Comparison of ENCODE assay signal across 8 cellular contexts in the genomic region with DNA sequence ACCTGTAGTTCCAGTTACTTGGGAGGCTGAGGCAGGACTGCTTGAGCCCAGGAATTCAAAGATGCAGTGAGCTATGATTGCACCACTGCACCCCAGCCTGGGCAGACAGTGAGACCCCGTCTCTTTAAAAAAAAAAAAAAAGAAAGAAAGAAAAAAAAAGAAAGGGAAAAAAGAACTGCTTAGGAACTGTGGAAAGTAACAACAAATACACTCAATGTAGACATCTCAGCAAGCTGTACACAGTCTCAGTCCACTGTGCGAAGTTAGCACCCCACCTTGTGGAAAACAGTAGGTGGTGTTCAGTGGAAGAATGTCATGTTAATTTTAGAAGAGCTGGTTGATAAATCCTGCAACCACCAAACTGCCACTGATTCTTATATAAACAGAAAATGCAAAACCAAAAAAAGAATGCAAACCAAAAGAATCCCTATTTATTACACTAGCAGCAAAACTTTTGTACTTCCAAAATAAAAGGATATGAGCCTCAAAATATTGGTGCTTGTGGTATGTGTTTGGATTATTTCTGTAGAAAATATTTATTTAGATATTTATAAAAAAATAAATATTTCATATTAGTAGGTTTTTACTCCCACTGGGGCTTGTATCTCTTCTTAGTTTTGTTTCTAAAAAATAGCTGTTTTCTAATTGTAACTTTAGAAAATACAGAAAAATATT. TPM values are rescaled to one million over a fixed set of nuclear protein-coding genes. Genes with fewer than 3 reads are reported as not detected.
DNase-seq lines count a peak whose midpoint lies in the region; ATAC-seq and TF ChIP-seq lines count a peak whose summit lies in the region.

No MANE protein-coding gene starts in this region.

- H3K4me3 Mint-ChIP-seq in brain, result no peak overlapping the region

- peaks cover 11% of the 10 kb centered on the region for H3K4me1 Mint-ChIP-seq in brain

- no peaks in the 10 kb centered on the region for H3K9me3 Mint-ChIP-seq in brain

- TF ChIP-seq CTCF in GM10248 (IDR thresholded peaks at IDR 0.05; ENCODE audit: control extremely low read depth, extremely low read depth, low read depth, missing control alignments) (peak; percentile 55), brain (conservative IDR thresholded peaks at IDR 0.05) (peak; percentile 78 to 87)

- ATAC-seq in HG02885 (IDR thresholded peaks at IDR 0.05; ENCODE audit: poor library complexity, unreplicated experiment), result peak; percentile 37

- peak overlapping the region in 2 of 5 experiments; percentile 33 to 67 for H3K27ac Mint-ChIP-seq in brain

- DNase-seq in GM10248 (ENCODE audit: extremely low spot score) (peak; percentile 43), NCI-H460 (ENCODE audit: extremely low read depth, low read depth) (peak; percentile 50), islet precursor cell (peak; percentile 75), substantia nigra (lab: John Stamatoyannopoulos, UW) (peak in 31 of 49 donors; percentile 2 to 76 (median 28)), cortex of kidney (lab: John Stamatoyannopoulos, UW) (no peak), activated T-cell treated with anti-CD3 and anti-CD28 coated beads for 4 hours (no peak)

- H3K27ac ChIP-seq in substantia nigra (ENCODE audit: low read depth, low read length, poor library complexity, severe bottlenecking), result no peak overlapping the region

- H3K36me3 Mint-ChIP-seq in brain, result no peaks in the 10 kb centered on the region

- H3K27me3 Mint-ChIP-seq in brain, result no peaks in the 10 kb centered on the region

- POLR2A ChIA-PET in GM10248 (lab: Yijun Ruan, JAX), result no interaction called here

- CTCF ChIA-PET in GM10248 (lab: Yijun Ruan, JAX), result interaction anchor here (0.6 to 4.0 kb wide), 20 partner anchors 7 to 237 kb away, joined by 3 to 107 read pairs (median 4); a partner anchor contains a TSS

RNA-seq across cellular contexts. Expression of a gene that starts 31.1 kb away (rescaled TPM):
- total RNA-seq in NCI-H460 (2014; rRNA removed; shearing (Covaris generic)), result 2.3 and 3.6 TPM in 2 replicates
- polyA plus RNA-seq in NCI-H460 (2014; cell fraction: nucleus; rRNA removed), result 0.96 and 2.0 TPM in 2 replicates
- 4.0 TPM for polyA plus RNA-seq in brain (ENCODE audit: insufficient read depth, low read depth, low replicate concordance)

Comparison
In these comparisons a context has a peak if more than half of its experiments do, and no peak if none do; other contexts are left out.
1. DNase-seq: peak in GM10248 (single experiment), NCI-H460 (single experiment), islet precursor cell (single experiment) and substantia nigra (31 of 49); none in cortex of kidney (single experiment) and activated T-cell treated with anti-CD3 and anti-CD28 coated beads for 4 hours (single experiment).